ENCODE assay signal across 21 cellular contexts in the genomic region with DNA sequence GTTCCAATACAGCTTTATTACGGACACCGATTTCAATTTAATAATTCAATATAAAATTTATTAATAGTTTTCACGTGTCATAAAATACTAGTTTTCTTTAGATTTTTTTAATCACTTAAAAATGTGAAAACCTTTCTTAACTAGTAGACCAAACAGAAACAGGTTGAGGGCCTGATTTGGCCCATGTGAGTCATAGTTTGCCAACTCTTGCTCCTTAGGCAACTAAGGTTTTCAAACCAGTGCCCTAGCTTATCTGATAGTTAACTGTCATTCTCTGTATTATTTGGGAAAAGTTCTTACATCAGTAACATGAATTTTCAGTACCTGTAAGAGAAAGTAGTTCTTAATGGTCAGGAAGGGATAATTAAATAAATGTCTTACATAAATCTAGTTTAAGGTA.
"Had no signal": no experiment of that assay in that cellular context is flagged by ENCODE, and none has a peak within 500 bp of the region (broad histone marks: within the 10 kb centered on the region; RNA-seq: fewer than 3 reads in every experiment).

No MANE protein-coding gene starts in this region.

- DNase-seq: activated CD4-positive, alpha-beta T cell treated with anti-CD3 and anti-CD28 coated beads for 48 hours; activated CD4-positive, alpha-beta T cell treated with anti-CD3 and anti-CD28 coated beads, Interleukin-2, amount 50 U/mL, for 4 hours; activated CD4-positive, CD25-positive, alpha-beta regulatory T cell treated with anti-CD3 and anti-CD28 coated beads, Interleukin-2, amount 50 U/mL, for 72 hours; activated effector memory CD4-positive, alpha-beta T cell treated with anti-CD3 and anti-CD28 coated beads, Interleukin-2, amount 50 U/mL, for 16 hours; activated naive CD4-positive, alpha-beta T cell treated with Interleukin-2 at 50 U/mL for 16 hours; activated naive CD8-positive, alpha-beta T cell treated with anti-CD3 and anti-CD28 coated beads, Interleukin-2, amount 50 U/mL, for 24 hours; activated T-cell treated with anti-CD3 and anti-CD28 coated beads, Interleukin-2, amount 50 U/mL, for 4 hours; amygdala; MG63; NCI-H1092; NCI-H1417; NCI-H1930; NCI-H2171; NCI-H226; NCI-H526; NCI-H774; SHP77 treated with DMSO at 0.1 percent for 48 hours had no signal

- H3K27ac ChIP-seq: cardiac muscle cell, KMS-11 had no signal

- H3K27me3 ChIP-seq: cardiac muscle cell, MG63 had no signal

- H3K4me3 ChIP-seq: cardiac muscle cell, MG63 had no signal

- H3K9ac ChIP-seq: KMS-11 had no signal

- H3K4me2 ChIP-seq: KMS-11 had no signal

- H3K36me3 ChIP-seq: cardiac muscle cell, MG63 had no signal

- ATAC-seq: activated naive CD4-positive, alpha-beta T cell treated with anti-CD3 and anti-CD28 coated beads, Interleukin-2, amount 50 U/mL, for 72 hours; activated naive CD8-positive, alpha-beta T cell treated with anti-CD3 and anti-CD28 coated beads, Interleukin-2, amount 50 U/mL, for 24 hours; activated T-cell treated with anti-CD3 and anti-CD28 coated beads, Interleukin-2, amount 50 U/mL, for 4 hours; WTC11 had no signal

- H3K9me3 ChIP-seq: MG63 had no signal
